23 cellular contexts compared by ENCODE assay signal in genomic region chr13:23391752-23392151, GRCh38. TPM values are rescaled to one million over a fixed set of nuclear protein-coding genes. Genes with fewer than 3 reads are reported as not detected.
DNase-seq lines count a peak whose midpoint lies in the region; ATAC-seq and TF ChIP-seq lines count a peak whose summit lies in the region.
"Had no signal": no experiment of that assay in that cellular context is flagged by ENCODE, and none has a peak within 500 bp of the region (broad histone marks: within the 10 kb centered on the region; RNA-seq: fewer than 3 reads in every experiment).

No MANE protein-coding gene starts in this region.

- no TSS peak for BruUV-seq in PC-3 (replicated peaks; lab: Mats Ljungman, UMichigan)

- H3K4me2 ChIP-seq in PC-3 (ENCODE audit: low read length), result no peak overlapping the region

- intact Hi-C loops in PC-3 (cut with micrococcal nuclease), result no loop called here

- DNase-seq in EL (peak; percentile 17), PC-3 (peak; percentile 24), foreskin fibroblast (peak; percentile 55 to 73), superior temporal gyrus (ENCODE audit: extremely low spot score) (peak; percentile 33), Ammon's horn (ENCODE audit: low spot score) (no peak)
- no peak for DNase-seq in NK-92 treated with Interleukin-12 subunit alpha and Interleukin-12 subunit beta, amount 100 ng/mL, for 24 hours (lab: John Stamatoyannopoulos, UW)
- DNase-seq: activated CD4-positive, alpha-beta T cell treated with anti-CD3 and anti-CD28 coated beads for 36 hours; activated naive CD8-positive, alpha-beta T cell treated with anti-CD3 and anti-CD28 coated beads, Interleukin-2, amount 50 U/mL, for 24 hours; body of pancreas; CD4-positive, alpha-beta T cell; cerebellar nuclear complex; H9; hippocampal formation; NCI-H1105 treated with DMSO at 0.1 percent for 48 hours; NCI-H2029; NCI-H526; right cardiac atrium; stimulated activated CD4-positive, alpha-beta T cell treated with anti-CD3 and anti-CD28 coated beads, Interleukin-12 subunit alpha, Interleukin-12 subunit beta, amount 100 ng/mL, for 4 hours; stimulated activated CD4-positive, alpha-beta T cell treated with anti-CD3 and anti-CD28 coated beads, Interleukin-4, amount 100 ng/mL, for 4 hours; testis had no signal

- ATAC-seq in PC-3, result peak; percentile 45
- ATAC-seq in HG03139 (IDR thresholded peaks at IDR 0.05; ENCODE audit: unreplicated experiment), result no peak
- no peak for ATAC-seq in GM18520 (IDR thresholded peaks at IDR 0.05; ENCODE audit: unreplicated experiment)
- ATAC-seq: activated naive CD8-positive, alpha-beta T cell treated with anti-CD3 and anti-CD28 coated beads, Interleukin-2, amount 50 U/mL, for 24 hours; body of pancreas; stimulated activated memory B cell treated with anti-CD40 and anti-IgM and Interleukin-4, amounts not matched to agents 10 μg/mL and 1 μg/mL and 100 μg/mL, for 72 hours had no signal

- no peak overlapping the region for H3K27ac ChIP-seq in PC-3 (ENCODE audit: low read length)
- H3K27ac ChIP-seq: body of pancreas, testis had no signal

- no peak overlapping the region for H3K9ac ChIP-seq in PC-3 (ENCODE audit: low read length)

- POLR2A ChIA-PET in PC-3 (lab: Charles Lee; ENCODE audit: unreplicated experiment), result no interaction called here

- H3K27me3 ChIP-seq in PC-3 (ENCODE audit: low read length), result no peaks in the 10 kb centered on the region
- H3K27me3 ChIP-seq: body of pancreas, testis had no signal

- H3K9me2 ChIP-seq in PC-3 (replicated peaks; ENCODE audit: low read length), result no peaks in the 10 kb centered on the region

- no peaks in the 10 kb centered on the region for H3K36me3 ChIP-seq in PC-3 (ENCODE audit: low read depth, low read length)

- H3K4me3 ChIP-seq in PC-3 (ENCODE audit: low read length) (no peak overlapping the region), foreskin fibroblast (ENCODE audit: low read depth in 1 of 2, low read length in 2 of 2) (no peak overlapping the region)
- H3K4me3 ChIP-seq: body of pancreas, testis had no signal

- no peaks in the 10 kb centered on the region for H3F3A ChIP-seq in PC-3 (ENCODE audit: low read length, unreplicated experiment)

- no peaks in the 10 kb centered on the region for H3K9me3 ChIP-seq in PC-3 (ENCODE audit: low read length)
- H3K9me3 ChIP-seq: body of pancreas, testis had no signal

- no peaks in the 10 kb centered on the region for H3K79me2 ChIP-seq in PC-3 (ENCODE audit: low read length)

- no peak overlapping the region for H2AFZ ChIP-seq in PC-3 (ENCODE audit: low read length)

- TF ChIP-seq CTCF in PC-3 (conservative IDR thresholded peaks at IDR 0.05; ENCODE audit: low read depth, low read length) (no peak), foreskin fibroblast (IDR thresholded peaks at IDR 0.05; ENCODE audit: low read depth, low read length) (no peak)

- no peaks in the 10 kb centered on the region for H4K20me1 ChIP-seq in PC-3 (ENCODE audit: low read length)

- CTCF ChIA-PET in PC-3 (lab: Charles Lee), result no interaction called here

- H3K4me1 ChIP-seq in PC-3 (ENCODE audit: insufficient read depth, low read length), result no peaks in the 10 kb centered on the region
- H3K4me1 ChIP-seq: body of pancreas, testis had no signal

RNA-seq across cellular contexts. Expression of gene SACS, which starts 41.8 kb away (rescaled TPM):
- total RNA-seq in PC-3 (2014; rRNA removed), result 31.6 and 85.2 TPM in 2 replicates

Comparison
In these comparisons a context has a peak if more than half of its experiments do, and no peak if none do; other contexts are left out.
1. DNase-seq: peak in EL (single experiment), PC-3 (single experiment), foreskin fibroblast (2 of 2) and superior temporal gyrus (single experiment); none in Ammon's horn (single experiment) and NK-92 treated with Interleukin-12 subunit alpha and Interleukin-12 subunit beta, amount 100 ng/mL, for 24 hours (single experiment).